ENCODE assay signal across 26 cellular contexts in the genomic region with DNA sequence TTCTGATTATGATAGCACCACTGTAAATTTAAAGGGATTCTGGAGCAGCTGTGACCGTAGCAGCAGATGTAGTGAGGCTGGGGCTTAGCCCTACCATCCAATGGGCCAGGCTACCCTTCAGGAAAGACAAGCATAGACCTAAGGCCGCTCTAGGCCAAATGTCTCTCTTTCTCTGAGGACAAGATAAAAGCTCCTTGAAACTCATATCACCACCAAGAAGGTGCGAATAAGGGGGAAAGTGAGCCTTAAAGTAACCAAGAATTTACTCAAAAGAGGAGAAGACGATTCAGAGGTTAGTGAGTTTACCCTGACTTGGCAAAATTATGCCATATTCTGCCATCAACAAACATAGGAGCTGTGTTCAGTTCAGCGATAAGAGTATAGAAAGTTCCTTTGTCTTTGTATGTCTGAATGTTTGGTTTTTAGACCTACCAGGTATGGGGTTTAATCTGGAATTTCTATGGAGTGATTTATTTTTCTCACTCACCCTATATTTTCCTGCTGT.
"Had no signal": no experiment of that assay in that cellular context is flagged by ENCODE, and none has a peak within 500 bp of the region (broad histone marks: within the 10 kb centered on the region; RNA-seq: fewer than 3 reads in every experiment).

No MANE protein-coding gene starts in this region.

- H3K27me3 ChIP-seq: ascending aorta, breast epithelium, cardiac muscle cell, colonic mucosa had no signal

- H3K4me1 ChIP-seq: breast epithelium, colonic mucosa had no signal

- H3K27ac Mint-ChIP-seq: activated CD8-positive, alpha-beta T cell treated with anti-CD3 and anti-CD28 coated beads for 36 hours; activated naive CD4-positive, alpha-beta T cell treated with anti-CD3 and anti-CD28 coated beads, Interleukin-2, amount 10 ng/mL, durations not matched to agents 7 days and 5 days; activated naive CD8-positive, alpha-beta T cell treated with anti-CD3 and anti-CD28 coated beads, Interleukin-2, amount 10 ng/mL, durations not matched to agents 7 days and 5 days; brain; endodermal cell had no signal

- H3K36me3 ChIP-seq: ascending aorta, breast epithelium, cardiac muscle cell, colonic mucosa had no signal

- H3K9me3 Mint-ChIP-seq: activated T-cell treated with anti-CD3 and anti-CD28 coated beads, Interleukin-2, amount 50 U/mL, for 4 hours had no signal

- H3K4me3 ChIP-seq: ascending aorta, breast epithelium, cardiac muscle cell, colonic mucosa had no signal

- H3K27me3 Mint-ChIP-seq: activated CD4-positive, alpha-beta T cell treated with anti-CD3 and anti-CD28 coated beads, Interleukin-2, amount 10 ng/mL, durations not matched to agents 7 days and 5 days; activated CD8-positive, alpha-beta T cell treated with anti-CD3 and anti-CD28 coated beads for 36 hours; activated naive CD8-positive, alpha-beta T cell treated with anti-CD3 and anti-CD28 coated beads, Interleukin-2, amount 10 ng/mL, durations not matched to agents 7 days and 5 days; brain had no signal

- ATAC-seq: activated CD8-positive, alpha-beta T cell treated with anti-CD3 and anti-CD28 coated beads for 36 hours; activated T-cell treated with anti-CD3 and anti-CD28 coated beads, Interleukin-2, amount 50 U/mL, for 4 hours; esophagus mucosa had no signal

- DNase-seq: activated CD4-positive, alpha-beta T cell treated with anti-CD3 and anti-CD28 coated beads for 4 hours; activated CD4-positive, alpha-beta T cell treated with anti-CD3 and anti-CD28 coated beads, Interleukin-2, amount 10 ng/mL, durations not matched to agents 7 days and 5 days; activated CD4-positive, alpha-beta T cell treated with anti-CD3 and anti-CD28 coated beads, Interleukin-2, amount 50 U/mL, for 48 hours; activated CD4-positive, CD25-positive, alpha-beta regulatory T cell; activated CD4-positive, CD25-positive, alpha-beta regulatory T cell treated with anti-CD3 and anti-CD28 coated beads, Interleukin-2, amount 50 U/mL, for 72 hours; activated CD8-positive, alpha-beta memory T cell treated with anti-CD3 and anti-CD28 coated beads for 24 hours; activated CD8-positive, alpha-beta T cell treated with anti-CD3 and anti-CD28 coated beads for 36 hours; activated gamma-delta T cell; activated naive CD4-positive, alpha-beta T cell; activated naive CD4-positive, alpha-beta T cell treated with anti-CD3 and anti-CD28 coated beads, Interleukin-2, amount 10 ng/mL, durations not matched to agents 7 days and 5 days; activated naive CD8-positive, alpha-beta T cell treated with anti-CD3 and anti-CD28 coated beads, Interleukin-2, amount 10 ng/mL, durations not matched to agents 7 days and 5 days; activated T-cell treated with anti-CD3 and anti-CD28 coated beads, Interleukin-2, amount 50 U/mL, for 4 hours; central memory CD4-positive, alpha-beta T cell; cerebellar nuclear complex; colonic mucosa; effector memory CD4-positive, alpha-beta T cell; endodermal cell; foreskin fibroblast; head of caudate nucleus; T-helper 2 cell had no signal

- H3K4me3 Mint-ChIP-seq: activated CD4-positive, alpha-beta T cell treated with anti-CD3 and anti-CD28 coated beads, Interleukin-2, amount 10 ng/mL, durations not matched to agents 7 days and 5 days; activated CD8-positive, alpha-beta T cell treated with anti-CD3 and anti-CD28 coated beads for 36 hours; activated naive CD4-positive, alpha-beta T cell treated with anti-CD3 and anti-CD28 coated beads, Interleukin-2, amount 10 ng/mL, durations not matched to agents 7 days and 5 days; activated naive CD8-positive, alpha-beta T cell treated with anti-CD3 and anti-CD28 coated beads, Interleukin-2, amount 10 ng/mL, durations not matched to agents 7 days and 5 days; activated T-cell treated with anti-CD3 and anti-CD28 coated beads, Interleukin-2, amount 50 U/mL, for 4 hours; brain; endodermal cell had no signal

- H3K9me3 ChIP-seq: ascending aorta, breast epithelium, colonic mucosa had no signal

- H3K27ac ChIP-seq: ascending aorta, breast epithelium, cardiac muscle cell, colonic mucosa had no signal

- FAIRE-seq: frontal cortex had no signal
